Comparison of ENCODE assay signal across 20 cellular contexts in genomic region chr2:240795468-240795867, GRCh38. TPM values are rescaled to one million over a fixed set of nuclear protein-coding genes. Genes with fewer than 3 reads are reported as not detected.
A peak's percentile ranks its signal among the peaks of the same experiment; 100 is the strongest.
DNase-seq lines count a peak whose midpoint lies in the region; ATAC-seq and TF ChIP-seq lines count a peak whose summit lies in the region.
"Had no signal": no experiment of that assay in that cellular context is flagged by ENCODE, and none has a peak within 500 bp of the region (broad histone marks: within the 10 kb centered on the region; RNA-seq: fewer than 3 reads in every experiment).

No MANE protein-coding gene starts in this region.

- intact Hi-C loops in natural killer cell (cut with micrococcal nuclease): no loop called here

- no peaks in the 10 kb centered on the region for H3K9me3 Mint-ChIP-seq in natural killer cell treated with Interleukin-12 subunit alpha and Interleukin-12 subunit beta and Interleukin-15 and Interleukin-18, amount 100 ng/mL, for 72 hours
- H3K9me3 Mint-ChIP-seq in natural killer cell (no peaks in the 10 kb centered on the region), nephron (peaks cover 6% of the 10 kb centered on the region)

- no peak overlapping the region for H3K4me3 Mint-ChIP-seq in natural killer cell treated with Interleukin-12 subunit alpha and Interleukin-12 subunit beta and Interleukin-15 and Interleukin-18, amount 100 ng/mL, for 72 hours
- no peak overlapping the region for H3K4me3 Mint-ChIP-seq in natural killer cell
- H3K4me3 Mint-ChIP-seq in nephron: no peak overlapping the region
- H3K4me3 Mint-ChIP-seq: CD8-positive, alpha-beta memory T cell had no signal

- no peak for ATAC-seq in natural killer cell treated with Interleukin-12 subunit alpha and Interleukin-12 subunit beta and Interleukin-15 and Interleukin-18, amount 100 ng/mL, for 72 hours
- ATAC-seq in natural killer cell: no peak
- no peak for ATAC-seq in GM18870 (IDR thresholded peaks at IDR 0.05; ENCODE audit: unreplicated experiment)

- no peaks in the 10 kb centered on the region for H3K36me3 Mint-ChIP-seq in natural killer cell treated with Interleukin-12 subunit alpha and Interleukin-12 subunit beta and Interleukin-15 and Interleukin-18, amount 100 ng/mL, for 72 hours
- H3K36me3 Mint-ChIP-seq in natural killer cell (no peaks in the 10 kb centered on the region), nephron (ENCODE audit: low read depth) (no peaks in the 10 kb centered on the region)
- H3K36me3 Mint-ChIP-seq: CD8-positive, alpha-beta memory T cell had no signal

- no peak overlapping the region for H3K27ac Mint-ChIP-seq in natural killer cell treated with Interleukin-12 subunit alpha and Interleukin-12 subunit beta and Interleukin-15 and Interleukin-18, amount 100 ng/mL, for 72 hours
- H3K27ac Mint-ChIP-seq in natural killer cell (no peak overlapping the region), nephron (peak overlapping the region in 2 of 3 experiments; percentile 43 to 98)
- H3K27ac Mint-ChIP-seq: CD8-positive, alpha-beta memory T cell had no signal

- DNase-seq in activated CD4-positive, CD25-positive, alpha-beta regulatory T cell treated with anti-CD3 and anti-CD28 coated beads, Interleukin-2, amount 50 U/mL, for 72 hours: peak; percentile 21
- DNase-seq in activated CD4-positive, CD25-positive, alpha-beta regulatory T cell (lab: John Stamatoyannopoulos, UW): no peak
- peak; percentile 40 for DNase-seq in natural killer cell treated with Interleukin-12 subunit alpha and Interleukin-12 subunit beta and Interleukin-15 and Interleukin-18, amount 100 ng/mL, for 72 hours (ENCODE audit: low spot score)
- DNase-seq in natural killer cell: no peak
- DNase-seq in activated CD4-positive, alpha-beta T cell treated with anti-CD3 and anti-CD28 coated beads, Interleukin-2, amount 50 U/mL, for 1 hour: no peak
- DNase-seq: DMS79 treated with DMSO at 0.1 percent for 48 hours; HCEC 1CT; KBM-7; MV-4-11; NCI-H1417; NCI-H187 treated with DMSO at 0.1 percent for 48 hours; NCI-H345; NCI-H69; NK-92 treated with Interleukin-12 subunit alpha and Interleukin-12 subunit beta, amount 100 ng/mL, for 24 hours had no signal

- H3K4me1 Mint-ChIP-seq in natural killer cell treated with Interleukin-12 subunit alpha and Interleukin-12 subunit beta and Interleukin-15 and Interleukin-18, amount 100 ng/mL, for 72 hours (ENCODE audit: low read depth in 2 of 2): no peaks in the 10 kb centered on the region
- H3K4me1 Mint-ChIP-seq in natural killer cell (no peaks in the 10 kb centered on the region), nephron (peaks cover 73% of the 10 kb centered on the region)
- H3K4me1 Mint-ChIP-seq: CD8-positive, alpha-beta memory T cell had no signal

- TF ChIP-seq CTCF in natural killer cell (IDR thresholded peaks at IDR 0.05) (no peak), nephron (IDR thresholded peaks at IDR 0.05; ENCODE audit: unreplicated experiment in 3 of 3) (no peak)

- peak overlapping the region; percentile 6 for H3K27ac ChIP-seq in temporal lobe (ENCODE audit: low read depth, low read length)
- H3K27ac ChIP-seq: 22Rv1 had no signal

- peaks cover 8 to 16% of the 10 kb centered on the region in 2 donors for H3K27me3 Mint-ChIP-seq in natural killer cell treated with Interleukin-12 subunit alpha and Interleukin-12 subunit beta and Interleukin-15 and Interleukin-18, amount 100 ng/mL, for 72 hours
- H3K27me3 Mint-ChIP-seq in natural killer cell (ENCODE audit: low read depth in 2 of 2) (peaks cover 8 to 10% of the 10 kb centered on the region in 2 donors), nephron (ENCODE audit: low read depth) (peaks cover 4% of the 10 kb centered on the region)

RNA-seq across cellular contexts. Expression of gene KIF1A, which starts 24.6 kb away (rescaled TPM):
- under 1 TPM in 1 of 2 donors, not detected in 1; 0.45 TPM for total RNA-seq in natural killer cell treated with Interleukin-12 subunit alpha and Interleukin-12 subunit beta and Interleukin-15 and Interleukin-18, amount 100 ng/mL, for 72 hours
- total RNA-seq in natural killer cell (under 1 TPM in 1 of 3 donors, not detected in 2; 0.09 TPM), temporal lobe (181 TPM)
- total RNA-seq: OCI-LY7 had no signal

Comparison
In these comparisons a context has a peak if more than half of its experiments do, and no peak if none do; other contexts are left out.
1. DNase-seq: peak in activated CD4-positive, CD25-positive, alpha-beta regulatory T cell treated with anti-CD3 and anti-CD28 coated beads, Interleukin-2, amount 50 U/mL, for 72 hours (single experiment) and natural killer cell treated with Interleukin-12 subunit alpha and Interleukin-12 subunit beta and Interleukin-15 and Interleukin-18, amount 100 ng/mL, for 72 hours (single experiment); none in activated CD4-positive, CD25-positive, alpha-beta regulatory T cell (0 of 4), natural killer cell (single experiment) and activated CD4-positive, alpha-beta T cell treated with anti-CD3 and anti-CD28 coated beads, Interleukin-2, amount 50 U/mL, for 1 hour (single experiment).
2. H3K27ac Mint-ChIP-seq: peak in nephron (2 of 3); none in natural killer cell treated with Interleukin-12 subunit alpha and Interleukin-12 subunit beta and Interleukin-15 and Interleukin-18, amount 100 ng/mL, for 72 hours (0 of 2) and natural killer cell (0 of 2).
3. RNA of gene KIF1A, which starts 24.6 kb away (total RNA-seq): 181 TPM in temporal lobe (single experiment); 0.45 TPM in natural killer cell treated with Interleukin-12 subunit alpha and Interleukin-12 subunit beta and Interleukin-15 and Interleukin-18, amount 100 ng/mL, for 72 hours and 0.09 TPM in natural killer cell; every median in the first group is over 100 times any median in the second.